10 cellular contexts compared by ENCODE assay signal in genomic region chr1:21767106-21767505, GRCh38. TPM values are rescaled to one million over a fixed set of nuclear protein-coding genes. Genes with fewer than 3 reads are reported as not detected.
DNase-seq lines count a peak whose midpoint lies in the region; ATAC-seq, FAIRE-seq and TF ChIP-seq lines count a peak whose summit lies in the region.
"Not testable (repeated sequence)": the region's sequence is repeated elsewhere in the genome, so short reads cannot be mapped to it uniquely, and the experiment has no call there.
"Had no signal": no experiment of that assay in that cellular context is flagged by ENCODE, and none has a peak within 500 bp of the region (broad histone marks: within the 10 kb centered on the region; RNA-seq: fewer than 3 reads in every experiment).

No MANE protein-coding gene starts in this region.

- CTCF ChIA-PET in A549 (lab: Yijun Ruan, JAX) = interaction anchor here (1.5 kb wide), 1 partner anchor 15 kb away, joined by 6 read pairs; the partner anchor contains the start of gene USP48
- CTCF ChIA-PET in HCT116 (lab: Charles Lee) = not testable (repeated sequence)
- CTCF ChIA-PET in WTC11 (lab: Charles Lee) = interaction anchor here (0.6 kb wide), 1 partner anchor 15 kb away, joined by 4 read pairs; no protein-coding TSS in a partner anchor

- not testable (repeated sequence) for H3K27me3 ChIP-seq in HCT116 (ENCODE audit: insufficient read depth, low read length); adipocyte (replicated peaks; ENCODE audit: control insufficient read depth, insufficient read depth, low read length); foreskin keratinocyte; trophoblast cell (ENCODE audit: insufficient read depth, low read length)

- not testable (repeated sequence) for H3K9me2 ChIP-seq in HCT116 (ENCODE audit: insufficient read depth)

- H3K79me1 ChIP-seq in trophoblast cell (ENCODE audit: low read length) = not testable (repeated sequence)

- not testable (repeated sequence) for H3K9me3 ChIP-seq in A549; HCT116 (ENCODE audit: control insufficient read depth in 1 of 2, insufficient read depth in 1 of 2, low read depth in 1 of 2, low read length in 2 of 2); adipocyte (ENCODE audit: control insufficient read depth, low read length); trophoblast cell (ENCODE audit: insufficient read depth, low read depth, low read length)

- not testable (repeated sequence) for H3K36me3 ChIP-seq in HCT116 (ENCODE audit: control insufficient read depth in 1 of 2, insufficient read depth in 2 of 2, low read length in 2 of 2); adipocyte (ENCODE audit: control insufficient read depth, insufficient read depth, low read length, severe bottlenecking); trophoblast cell (ENCODE audit: control insufficient read depth in 1 of 2, insufficient read depth in 2 of 2, low read length in 2 of 2)

- POLR2A ChIA-PET in A549 (lab: Yijun Ruan, JAX); HCT116 (lab: Charles Lee); WTC11 (lab: Charles Lee): not testable (repeated sequence)

- peaks cover 44% of the 10 kb centered on the region for H3K4me1 Mint-ChIP-seq in WTC11
- H3K4me1 Mint-ChIP-seq in dendritic cell treated with granulocyte-macrophage colony-stimulating factor and Interleukin-4, amounts not matched to agents 40 ng/mL and 50 ng/mL, for 4 days (ENCODE audit: low read depth) = peaks cover 81% of the 10 kb centered on the region

- not testable (repeated sequence) for TF ChIP-seq EP300 in A549 (IDR thresholded peaks at IDR 0.05)

- RAD21 ChIA-PET in HCT116 (lab: Charles Lee; ENCODE audit: low non-redundant PET in 1 of 2, low total read pairs in 2 of 2, uncharacterized antibody in 2 of 2, unreplicated experiment in 2 of 2) = not testable (repeated sequence)

- not testable (repeated sequence) for H3K23ac ChIP-seq in trophoblast cell (ENCODE audit: low read length)

- not testable (repeated sequence) for H4K20me1 ChIP-seq in HCT116 (ENCODE audit: insufficient read depth)

- not testable (repeated sequence) for H2AFZ ChIP-seq in HCT116 (ENCODE audit: low read depth, low read length, poor library complexity, severe bottlenecking); trophoblast cell (ENCODE audit: insufficient read depth, low read length, poor library complexity)

- not testable (repeated sequence) for DNase-seq in A549 (ENCODE audit: low read depth in 1 of 2, low spot score in 1 of 2); HCT116 (ENCODE audit: low read depth, low spot score); WTC11 (ENCODE audit: low spot score); foreskin keratinocyte; trophoblast cell
- DNase-seq in activated T-cell treated with anti-CD3 and anti-CD28 coated beads, Interleukin-2, amount 50 U/mL, for 48 hours = peak; percentile 9 to 10
- peak; percentile 16 for DNase-seq in adipocyte (ENCODE audit: low read depth)

- H4K12ac ChIP-seq in trophoblast cell (ENCODE audit: low read depth, low read length) = not testable (repeated sequence)

- 98% methylated on average over 8 of the region's 8 CpGs for WGBS in A549 (ENCODE audit: missing lambda C conversion rate)
- no CpG with 5 or more reads among the region's 8 CpGs for WGBS in trophoblast cell (ENCODE audit: extremely low coverage, insufficient coverage, insufficient read length)

- not testable (repeated sequence) for H3K27me3 Mint-ChIP-seq in WTC11 (ENCODE audit: low read depth); dendritic cell treated with granulocyte-macrophage colony-stimulating factor and Interleukin-4, amounts not matched to agents 40 ng/mL and 50 ng/mL, for 4 days

- not testable (repeated sequence) for TF ChIP-seq RAD21 in A549 (conservative IDR thresholded peaks at IDR 0.05 in 1 of 2, IDR thresholded peaks at IDR 0.05 in 1 of 2); HCT116 (IDR thresholded peaks at IDR 0.05; ENCODE audit: low read depth)

- H2AK5ac ChIP-seq in trophoblast cell (ENCODE audit: low read length) = not testable (repeated sequence)

- ATAC-seq in A549, HCT116, WTC11: not testable (repeated sequence)
- ATAC-seq in foreskin keratinocyte = peak; percentile 19

- FAIRE-seq in A549 (lab: Jason Lieb, UNC) = not testable (repeated sequence)

- H3K4ac ChIP-seq in trophoblast cell (ENCODE audit: low read depth, low read length) = peak overlapping the region; percentile 51

- H3K14ac ChIP-seq in trophoblast cell (ENCODE audit: low read length) = not testable (repeated sequence)

- H3K4me3 Mint-ChIP-seq in WTC11; dendritic cell treated with granulocyte-macrophage colony-stimulating factor and Interleukin-4, amounts not matched to agents 40 ng/mL and 50 ng/mL, for 4 days: not testable (repeated sequence)

- H3K9me3 Mint-ChIP-seq in WTC11; dendritic cell treated with granulocyte-macrophage colony-stimulating factor and Interleukin-4, amounts not matched to agents 40 ng/mL and 50 ng/mL, for 4 days: not testable (repeated sequence)

- not testable (repeated sequence) for H3K4me2 ChIP-seq in A549; HCT116 (ENCODE audit: low read length); trophoblast cell (ENCODE audit: low read length)

- not testable (repeated sequence) for H3K18ac ChIP-seq in trophoblast cell (ENCODE audit: low read length)

- not testable (repeated sequence) for TF ChIP-seq POLR2A in A549 (IDR thresholded peaks at IDR 0.05; ENCODE audit: low read length); HCT116 (IDR thresholded peaks at IDR 0.05; ENCODE audit: borderline replicate concordance, extremely low read depth, insufficient read depth, insufficient read length)

- H3K27ac Mint-ChIP-seq in WTC11 = not testable (repeated sequence)
- H3K27ac Mint-ChIP-seq in dendritic cell treated with granulocyte-macrophage colony-stimulating factor and Interleukin-4, amounts not matched to agents 40 ng/mL and 50 ng/mL, for 4 days = peak overlapping the region; percentile 73

- TF ChIP-seq CTCF in A549 (IDR thresholded peaks at IDR 0.05); HCT116 (IDR thresholded peaks at IDR 0.05 in 2 of 3, conservative IDR thresholded peaks at IDR 0.05 in 1 of 3; ENCODE audit: borderline replicate concordance in 1 of 3, insufficient read depth in 1 of 3, low read depth in 2 of 3, low read length in 2 of 3); WTC11 (IDR thresholded peaks at IDR 0.05); foreskin keratinocyte (conservative IDR thresholded peaks at IDR 0.05): not testable (repeated sequence)

- not testable (repeated sequence) for H3K36me3 Mint-ChIP-seq in WTC11
- H3K36me3 Mint-ChIP-seq in dendritic cell treated with granulocyte-macrophage colony-stimulating factor and Interleukin-4, amounts not matched to agents 40 ng/mL and 50 ng/mL, for 4 days (ENCODE audit: low read depth) = peaks cover 13% of the 10 kb centered on the region

- peaks cover 40% of the 10 kb centered on the region for H3K4me1 ChIP-seq in A549
- H3K4me1 ChIP-seq in HCT116 (ENCODE audit: control insufficient read depth in 1 of 2, insufficient read depth in 2 of 2, low read length in 2 of 2) = peaks cover 22 to 24% of the 10 kb centered on the region in 2 experiments
- H3K4me1 ChIP-seq in adipocyte (ENCODE audit: control insufficient read depth, insufficient read depth, low read length) = peaks cover 38% of the 10 kb centered on the region
- not testable (repeated sequence) for H3K4me1 ChIP-seq in foreskin keratinocyte; trophoblast cell (ENCODE audit: control insufficient read depth in 1 of 2, insufficient read depth in 2 of 2, low read length in 2 of 2)

- not testable (repeated sequence) for H2BK5ac ChIP-seq in trophoblast cell (ENCODE audit: low read depth, low read length, poor library complexity)

- H4K91ac ChIP-seq in trophoblast cell (ENCODE audit: low read depth, low read length) = not testable (repeated sequence)

- not testable (repeated sequence) for BruUV-seq in HCT116 (replicated peaks; lab: Mats Ljungman, UMichigan)

- H3K79me2 ChIP-seq in HCT116 (ENCODE audit: insufficient read depth, low read length) (peaks cover 97% of the 10 kb centered on the region), trophoblast cell (ENCODE audit: control insufficient read depth, insufficient read depth, low read length, poor library complexity) (peaks cover 13% of the 10 kb centered on the region)

- not testable (repeated sequence) for H4K8ac ChIP-seq in trophoblast cell (ENCODE audit: low read depth, low read length)

- not testable (repeated sequence) for H3K27ac ChIP-seq in A549; HCT116 (ENCODE audit: low read depth, low read length); foreskin keratinocyte; trophoblast cell (ENCODE audit: low read depth, low read length)

- H3K9ac ChIP-seq in HCT116 (ENCODE audit: low read length); adipocyte (ENCODE audit: low read length); trophoblast cell (ENCODE audit: low read length): not testable (repeated sequence)

- H3K4me3 ChIP-seq in A549; HCT116 (replicated peaks in 1 of 2; ENCODE audit: low read depth in 1 of 2, low read length in 2 of 2); adipocyte (ENCODE audit: low read length); trophoblast cell (ENCODE audit: low read depth, low read length): not testable (repeated sequence)

- intact Hi-C loops in HCT116 (cut with micrococcal nuclease); dendritic cell treated with granulocyte-macrophage colony-stimulating factor and Interleukin-4, amounts not matched to agents 40 ng/mL and 50 ng/mL, for 4 days (cut with micrococcal nuclease): not testable (repeated sequence)

- H2BK120ac ChIP-seq in trophoblast cell (ENCODE audit: insufficient read depth, low read length, poor library complexity) = not testable (repeated sequence)

- not testable (repeated sequence) for H2BK12ac ChIP-seq in trophoblast cell (ENCODE audit: low read length)

RNA-seq across cellular contexts. Expression of gene USP48, which starts 15.8 kb away (rescaled TPM):
- polyA plus RNA-seq in A549 (2011; rRNA removed) = 26.6 and 27.4 TPM in 2 replicates
- 7.9 and 8.9 TPM in 2 replicates for polyA plus RNA-seq in A549 (2012; cell fraction: cytosol; rRNA removed)
- polyA plus RNA-seq in A549 (2012; cell fraction: nucleus; rRNA removed) = 6.7 and 8.4 TPM in 2 replicates
- 22.4 to 23.8 TPM (median 22.8 TPM) in 3 replicates for polyA plus RNA-seq in A549 (2017; fragmentation: RNase III; extraction: RNeasy Plus Mini Kit Qiagen cat#74134 plus additional on column Dnase treatment)
- polyA minus RNA-seq in A549 (2011; rRNA and poly(A)+ RNA removed) = 15.8 and 17.2 TPM in 2 replicates
- total RNA-seq in HCT116 (2021; ENCODE audit: unreplicated experiment) = 54.8 TPM
- polyA plus RNA-seq in HCT116 (2012) = 17.8 and 26.1 TPM in 2 replicates
- total RNA-seq in WTC11 (2021) = 72.1 to 86.9 TPM (median 79.2 TPM) in 3 replicates
- total RNA-seq in foreskin keratinocyte = 34.2 and 35.2 TPM in 2 replicates
- 14.6 and 16.0 TPM in 2 replicates for polyA plus RNA-seq in foreskin keratinocyte
- polyA plus RNA-seq in trophoblast cell (2013) = 37.7 and 38.4 TPM in 2 replicates

RNA-seq across cellular contexts. Expression of gene LDLRAD2, which starts 45.0 kb away (rescaled TPM):
- not detected in 2 replicates for polyA plus RNA-seq in A549 (2011; rRNA removed)
- polyA plus RNA-seq in A549 (2012; cell fraction: cytosol; rRNA removed) = not detected in 2 replicates
- 0.01 TPM in 1 of 2 replicates, not detected in the other for polyA plus RNA-seq in A549 (2012; cell fraction: nucleus; rRNA removed)
- 0.03 to 0.08 TPM (median 0.05 TPM) in 3 replicates for polyA plus RNA-seq in A549 (2017; fragmentation: RNase III; extraction: RNeasy Plus Mini Kit Qiagen cat#74134 plus additional on column Dnase treatment)
- not detected in 2 replicates for polyA minus RNA-seq in A549 (2011; rRNA and poly(A)+ RNA removed)
- total RNA-seq in HCT116 (2021; ENCODE audit: unreplicated experiment) = not detected
- 2.8 and 3.7 TPM in 2 replicates for polyA plus RNA-seq in HCT116 (2012)
- total RNA-seq in WTC11 (2021) = 0.63 to 1.3 TPM (median 0.85 TPM) in 3 replicates
- 0.03 TPM in 1 of 2 replicates, not detected in the other for total RNA-seq in foreskin keratinocyte
- 0.01 and 0.15 TPM in 2 replicates for polyA plus RNA-seq in foreskin keratinocyte
- 0.08 and 0.10 TPM in 2 replicates for polyA plus RNA-seq in trophoblast cell (2013)
- total RNA-seq: CD4-positive, alpha-beta memory T cell; HT1080 had no signal
- polyA plus RNA-seq: CD4-positive, alpha-beta memory T cell had no signal
